18 cellular contexts compared by ENCODE assay signal in the genomic region with DNA sequence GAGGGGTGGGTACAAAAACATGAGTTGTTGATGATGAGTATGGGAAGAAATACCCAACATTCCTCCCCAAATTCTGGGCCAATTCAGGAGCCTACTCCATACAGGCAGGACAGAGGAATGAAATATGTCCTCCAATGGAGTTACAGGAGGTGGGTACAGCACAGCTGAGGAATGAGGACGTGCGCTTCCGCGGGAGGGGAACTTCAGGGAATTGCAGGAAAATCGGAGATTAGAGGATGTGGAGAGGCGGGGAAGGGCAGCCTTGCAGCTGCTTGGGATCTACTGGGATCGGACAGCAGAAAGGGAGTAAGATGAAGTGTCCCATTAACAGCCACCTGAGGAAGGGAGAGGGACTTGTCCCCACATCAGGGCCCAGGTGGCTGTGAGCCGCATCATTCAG. TPM values are rescaled to one million over a fixed set of nuclear protein-coding genes. Genes with fewer than 3 reads are reported as not detected.
DNase-seq lines count a peak whose midpoint lies in the region; ATAC-seq and TF ChIP-seq lines count a peak whose summit lies in the region.
"Had no signal": no experiment of that assay in that cellular context is flagged by ENCODE, and none has a peak within 500 bp of the region (broad histone marks: within the 10 kb centered on the region; RNA-seq: fewer than 3 reads in every experiment).

No MANE protein-coding gene starts in this region.

- H3K36me3 Mint-ChIP-seq in activated naive CD4-positive, alpha-beta T cell treated with anti-CD3 and anti-CD28 coated beads, Interleukin-2, amount 50 U/mL, for 24 hours = peaks cover 4% of the 10 kb centered on the region
- peaks cover 2% of the 10 kb centered on the region for H3K36me3 Mint-ChIP-seq in activated naive CD4-positive, alpha-beta T cell treated with anti-CD3 and anti-CD28 coated beads, Interleukin-2, amount 10 ng/mL, durations not matched to agents 7 days and 5 days
- no peaks in the 10 kb centered on the region for H3K36me3 Mint-ChIP-seq in chondrocyte (ENCODE audit: low read depth)
- peaks cover 8% of the 10 kb centered on the region for H3K36me3 Mint-ChIP-seq in nephron progenitor cell (ENCODE audit: low read depth)
- H3K36me3 Mint-ChIP-seq in stimulated activated naive B cell treated with anti-CD40 and anti-IgM and Interleukin-4, amounts not matched to agents 10 μg/mL and 1 μg/mL and 100 μg/mL, for 72 hours = no peaks in the 10 kb centered on the region

- H3K4me3 Mint-ChIP-seq in activated naive CD4-positive, alpha-beta T cell treated with anti-CD3 and anti-CD28 coated beads, Interleukin-2, amount 50 U/mL, for 24 hours = no peak overlapping the region
- H3K4me3 Mint-ChIP-seq in activated naive CD4-positive, alpha-beta T cell treated with anti-CD3 and anti-CD28 coated beads, Interleukin-2, amount 10 ng/mL, durations not matched to agents 7 days and 5 days = no peak overlapping the region
- no peak overlapping the region for H3K4me3 Mint-ChIP-seq in chondrocyte (ENCODE audit: unreplicated experiment)
- H3K4me3 Mint-ChIP-seq in nephron progenitor cell = peak overlapping the region; percentile 15
- no peak overlapping the region for H3K4me3 Mint-ChIP-seq in stimulated activated naive B cell treated with anti-CD40 and anti-IgM and Interleukin-4, amounts not matched to agents 10 μg/mL and 1 μg/mL and 100 μg/mL, for 72 hours

- peaks cover 28% of the 10 kb centered on the region for H3K4me1 Mint-ChIP-seq in activated naive CD4-positive, alpha-beta T cell treated with anti-CD3 and anti-CD28 coated beads, Interleukin-2, amount 50 U/mL, for 24 hours
- peaks cover 21% of the 10 kb centered on the region for H3K4me1 Mint-ChIP-seq in activated naive CD4-positive, alpha-beta T cell treated with anti-CD3 and anti-CD28 coated beads, Interleukin-2, amount 10 ng/mL, durations not matched to agents 7 days and 5 days
- H3K4me1 Mint-ChIP-seq in chondrocyte (ENCODE audit: low read depth) = peaks cover 6% of the 10 kb centered on the region
- peaks cover 32% of the 10 kb centered on the region for H3K4me1 Mint-ChIP-seq in nephron progenitor cell
- peaks cover 1 to 4% of the 10 kb centered on the region in 2 donors for H3K4me1 Mint-ChIP-seq in stimulated activated naive B cell treated with anti-CD40 and anti-IgM and Interleukin-4, amounts not matched to agents 10 μg/mL and 1 μg/mL and 100 μg/mL, for 72 hours

- TF ChIP-seq POLR2A in stomach (IDR thresholded peaks at IDR 0.05) = no peak

- intact Hi-C loops in stomach (cut with DNase I; ENCODE audit: low total_unique reads) = no loop called here

- no peaks in the 10 kb centered on the region for H3K36me3 ChIP-seq in stomach
- H3K36me3 ChIP-seq: BLaER1, Peyer's patch had no signal

- H3K4me3 ChIP-seq in stomach = no peak overlapping the region
- H3K4me3 ChIP-seq: BLaER1, Peyer's patch had no signal

- DNase-seq in activated naive CD4-positive, alpha-beta T cell treated with anti-CD3 and anti-CD28 coated beads, Interleukin-2, amount 10 ng/mL, durations not matched to agents 7 days and 5 days = no peak
- DNase-seq in chondrocyte (ENCODE audit: low spot score) = peak; percentile 27
- DNase-seq in nephron progenitor cell = no peak
- DNase-seq in stimulated activated naive B cell treated with anti-CD40 and anti-IgM and Interleukin-4, amounts not matched to agents 10 μg/mL and 1 μg/mL and 100 μg/mL, for 72 hours = no peak
- no peak for DNase-seq in stomach
- no peak for DNase-seq in A172 (ENCODE audit: low spot score)
- no peak for DNase-seq in stimulated activated CD4-positive, alpha-beta T cell treated with anti-CD3 and anti-CD28 coated beads, Interleukin-4, amount 100 ng/mL, for 4 hours
- DNase-seq: 8988T, GF-D8, NCI-H1048, NCI-H1436 treated with DMSO at 0.1 percent for 48 hours, NCI-H2029 treated with DMSO at 0.1 percent for 48 hours, NCI-H2171 treated with DMSO at 0.1 percent for 48 hours, NCI-H510A treated with DMSO at 0.1 percent for 48 hours, Peyer's patch had no signal

- peaks cover 7 to 9% (median 8%) of the 10 kb centered on the region in 4 donors for H3K4me1 ChIP-seq in stomach

- peak overlapping the region; percentile 25 for H3K27ac Mint-ChIP-seq in activated naive CD4-positive, alpha-beta T cell treated with anti-CD3 and anti-CD28 coated beads, Interleukin-2, amount 50 U/mL, for 24 hours
- H3K27ac Mint-ChIP-seq in activated naive CD4-positive, alpha-beta T cell treated with anti-CD3 and anti-CD28 coated beads, Interleukin-2, amount 10 ng/mL, durations not matched to agents 7 days and 5 days = no peak overlapping the region
- no peak overlapping the region for H3K27ac Mint-ChIP-seq in chondrocyte (ENCODE audit: unreplicated experiment)
- no peak overlapping the region for H3K27ac Mint-ChIP-seq in nephron progenitor cell
- H3K27ac Mint-ChIP-seq in stimulated activated naive B cell treated with anti-CD40 and anti-IgM and Interleukin-4, amounts not matched to agents 10 μg/mL and 1 μg/mL and 100 μg/mL, for 72 hours = peak overlapping the region; percentile 85

- no peaks in the 10 kb centered on the region for H3K27me3 Mint-ChIP-seq in activated naive CD4-positive, alpha-beta T cell treated with anti-CD3 and anti-CD28 coated beads, Interleukin-2, amount 50 U/mL, for 24 hours
- peaks cover 14% of the 10 kb centered on the region for H3K27me3 Mint-ChIP-seq in activated naive CD4-positive, alpha-beta T cell treated with anti-CD3 and anti-CD28 coated beads, Interleukin-2, amount 10 ng/mL, durations not matched to agents 7 days and 5 days
- H3K27me3 Mint-ChIP-seq in chondrocyte (ENCODE audit: low read depth) (peaks cover 7% of the 10 kb centered on the region), nephron progenitor cell (ENCODE audit: low read depth, poor library complexity) (peaks cover 3% of the 10 kb centered on the region)
- H3K27me3 Mint-ChIP-seq in stimulated activated naive B cell treated with anti-CD40 and anti-IgM and Interleukin-4, amounts not matched to agents 10 μg/mL and 1 μg/mL and 100 μg/mL, for 72 hours = peaks cover 14% of the 10 kb centered on the region in 2 donors

- H3K9me3 Mint-ChIP-seq in activated naive CD4-positive, alpha-beta T cell treated with anti-CD3 and anti-CD28 coated beads, Interleukin-2, amount 50 U/mL, for 24 hours = peaks cover 7% of the 10 kb centered on the region
- H3K9me3 Mint-ChIP-seq in activated naive CD4-positive, alpha-beta T cell treated with anti-CD3 and anti-CD28 coated beads, Interleukin-2, amount 10 ng/mL, durations not matched to agents 7 days and 5 days = peaks cover 2% of the 10 kb centered on the region
- H3K9me3 Mint-ChIP-seq in chondrocyte (ENCODE audit: low read depth) (peaks cover 6% of the 10 kb centered on the region), nephron progenitor cell (peaks cover 13% of the 10 kb centered on the region)
- H3K9me3 Mint-ChIP-seq in stimulated activated naive B cell treated with anti-CD40 and anti-IgM and Interleukin-4, amounts not matched to agents 10 μg/mL and 1 μg/mL and 100 μg/mL, for 72 hours = peaks cover 6 to 8% of the 10 kb centered on the region in 2 donors

- CTCF ChIA-PET in activated naive CD4-positive, alpha-beta T cell treated with anti-CD3 and anti-CD28 coated beads, Interleukin-2, amount 10 ng/mL, durations not matched to agents 7 days and 5 days (lab: Charles Lee) = no interaction called here

- TF ChIP-seq EP300 in stomach (IDR thresholded peaks at IDR 0.05) = no peak

- WGBS in stomach, 5 donors = 45 to 69% (median 54%) methylated on average over 8 of the region's 8 CpGs

- no peak overlapping the region for H3K27ac ChIP-seq in stomach
- H3K27ac ChIP-seq: BLaER1, Peyer's patch had no signal

- TF ChIP-seq CTCF in chondrocyte (IDR thresholded peaks at IDR 0.05) = no peak
- no peak for TF ChIP-seq CTCF in nephron progenitor cell (IDR thresholded peaks at IDR 0.05)
- no peak for TF ChIP-seq CTCF in stomach (IDR thresholded peaks at IDR 0.05)

- H3K27me3 ChIP-seq in stomach = peaks cover 0 to 7% (median 3%) of the 10 kb centered on the region in 3 donors
- H3K27me3 ChIP-seq: Peyer's patch had no signal

- ATAC-seq in stimulated activated naive B cell treated with anti-CD40 and anti-IgM and Interleukin-4, amounts not matched to agents 10 μg/mL and 1 μg/mL and 100 μg/mL, for 72 hours (replicated peaks) = no peak
- ATAC-seq: Right ventricle myocardium inferior had no signal

- no peaks in the 10 kb centered on the region for H3K9me3 ChIP-seq in stomach
- H3K9me3 ChIP-seq: BLaER1, Peyer's patch had no signal

RNA-seq across cellular contexts. Expression of a gene that starts 50.2 kb away (rescaled TPM):
- total RNA-seq in chondrocyte = 135 to 411 TPM (median 140 TPM) in 3 replicates
- total RNA-seq in stomach = 100 to 1,000 TPM in 3 of 5 donors, 10 to 100 TPM in 2; 26.8 to 185 (median 176) TPM
- 10 to 100 TPM; 13.7 to 55.0 (median 35.8) TPM for polyA plus RNA-seq in stomach
- 228 and 275 TPM in 2 replicates for total RNA-seq in A172 (2014; rRNA removed; shearing (Covaris generic))

Comparison
In these comparisons a context has a peak if more than half of its experiments do, and no peak if none do; other contexts are left out.
1. H3K27ac Mint-ChIP-seq: peak in activated naive CD4-positive, alpha-beta T cell treated with anti-CD3 and anti-CD28 coated beads, Interleukin-2, amount 50 U/mL, for 24 hours (single experiment) and stimulated activated naive B cell treated with anti-CD40 and anti-IgM and Interleukin-4, amounts not matched to agents 10 μg/mL and 1 μg/mL and 100 μg/mL, for 72 hours (single experiment); none in activated naive CD4-positive, alpha-beta T cell treated with anti-CD3 and anti-CD28 coated beads, Interleukin-2, amount 10 ng/mL, durations not matched to agents 7 days and 5 days (single experiment), chondrocyte (single experiment) and nephron progenitor cell (single experiment).